Comparison of ENCODE assay signal across 22 cellular contexts in the genomic region with DNA sequence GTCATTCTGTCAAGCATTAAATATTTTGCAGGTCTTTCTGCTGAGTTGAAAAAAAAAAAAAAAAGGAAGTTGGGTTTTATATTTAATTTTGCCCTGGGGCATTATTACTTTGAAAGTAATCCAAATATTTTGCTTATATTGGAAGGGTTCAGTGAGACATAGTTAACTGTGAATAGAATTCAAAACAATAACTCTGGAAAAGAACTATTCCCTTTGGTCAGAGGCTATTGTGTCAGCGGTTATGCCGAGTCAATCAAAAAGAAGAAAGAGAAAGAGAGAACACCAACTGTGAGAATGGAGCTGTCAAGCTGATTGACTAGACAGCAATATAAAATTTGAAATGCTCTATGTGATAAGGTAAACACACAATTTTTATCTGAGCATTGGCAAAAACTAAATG.
DNase-seq lines count a peak whose midpoint lies in the region; ATAC-seq, FAIRE-seq and TF ChIP-seq lines count a peak whose summit lies in the region.
"Had no signal": no experiment of that assay in that cellular context is flagged by ENCODE, and none has a peak within 500 bp of the region (broad histone marks: within the 10 kb centered on the region; RNA-seq: fewer than 3 reads in every experiment).

No MANE protein-coding gene starts in this region.

- intact Hi-C loops in MCF 10A (cut with micrococcal nuclease) (loop anchor here (10.0 kb wide), 1 partner anchor 178 kb away; no protein-coding TSS in a partner anchor), breast epithelium (cut with DNase I; ENCODE audit: low total_unique reads) (no loop called here)
- intact Hi-C loops in CD4-positive, alpha-beta memory T cell (cut with micrococcal nuclease), result no loop called here

- H3K4me3 Mint-ChIP-seq in MCF 10A (ENCODE audit: unreplicated experiment), result no peak overlapping the region
- H3K4me3 Mint-ChIP-seq in stimulated activated naive B cell treated with anti-CD40 and anti-IgM and Interleukin-4, amounts not matched to agents 10 μg/mL and 1 μg/mL and 100 μg/mL, for 72 hours, result no peak overlapping the region
- H3K4me3 Mint-ChIP-seq in CD4-positive, alpha-beta memory T cell, result no peak overlapping the region
- H3K4me3 Mint-ChIP-seq: CD4-positive, CD25-positive, alpha-beta regulatory T cell had no signal

- POLR2A ChIA-PET in MCF 10A (lab: Yijun Ruan, JAX), result no interaction called here
- POLR2A ChIA-PET in CD4-positive, alpha-beta memory T cell (lab: Charles Lee; ENCODE audit: partially characterized antibody), result no interaction called here

- no peak for FAIRE-seq in H54 (lab: Jason Lieb, UNC)
- FAIRE-seq: A204.1, GM12891, GM18507 had no signal

- H3K27ac Mint-ChIP-seq in MCF 10A (ENCODE audit: low read depth, unreplicated experiment), result no peak overlapping the region
- peak overlapping the region; percentile 42 for H3K27ac Mint-ChIP-seq in stimulated activated naive B cell treated with anti-CD40 and anti-IgM and Interleukin-4, amounts not matched to agents 10 μg/mL and 1 μg/mL and 100 μg/mL, for 72 hours
- no peak overlapping the region for H3K27ac Mint-ChIP-seq in CD4-positive, alpha-beta memory T cell
- H3K27ac Mint-ChIP-seq: IgD-negative memory B cell had no signal

- peaks cover 26% of the 10 kb centered on the region for H3K4me1 Mint-ChIP-seq in MCF 10A (ENCODE audit: insufficient read depth, unreplicated experiment)
- peaks cover 1 to 12% of the 10 kb centered on the region in 2 donors for H3K4me1 Mint-ChIP-seq in stimulated activated naive B cell treated with anti-CD40 and anti-IgM and Interleukin-4, amounts not matched to agents 10 μg/mL and 1 μg/mL and 100 μg/mL, for 72 hours
- H3K4me1 Mint-ChIP-seq in CD4-positive, alpha-beta memory T cell, result no peaks in the 10 kb centered on the region
- H3K4me1 Mint-ChIP-seq: CD4-positive, CD25-positive, alpha-beta regulatory T cell; IgD-negative memory B cell had no signal

- no peak for ATAC-seq in stimulated activated naive B cell treated with anti-CD40 and anti-IgM and Interleukin-4, amounts not matched to agents 10 μg/mL and 1 μg/mL and 100 μg/mL, for 72 hours (replicated peaks)
- no peak for ATAC-seq in GM21390 (IDR thresholded peaks at IDR 0.05; ENCODE audit: unreplicated experiment)

- CTCF ChIA-PET in MCF 10A (lab: Yijun Ruan, JAX), result interaction anchor here (0.6 kb wide), 1 partner anchor 25 kb away, joined by 4 read pairs; no protein-coding TSS in a partner anchor
- CTCF ChIA-PET in CD4-positive, alpha-beta memory T cell (lab: Charles Lee; ENCODE audit: partially characterized antibody), result no interaction called here

- peak; percentile 13 for DNase-seq in MCF 10A (ENCODE audit: unreplicated experiment)
- no peak for DNase-seq in breast epithelium (ENCODE audit: low spot score in 2 of 2)
- peak; percentile 47 for DNase-seq in brain pericyte (ENCODE audit: low read depth, low spot score)
- DNase-seq in kidney glomerular epithelial cell (lab: John Stamatoyannopoulos, UW), result peak; percentile 20
- DNase-seq in stimulated activated naive B cell treated with anti-CD40 and anti-IgM and Interleukin-4, amounts not matched to agents 10 μg/mL and 1 μg/mL and 100 μg/mL, for 72 hours, result no peak
- no peak for DNase-seq in CD4-positive, alpha-beta memory T cell
- DNase-seq in H54 (ENCODE audit: insufficient read length, low spot score), result no peak
- DNase-seq: BE2C; Caco-2; CD4-positive, CD25-positive, alpha-beta regulatory T cell; H7; MM.1S; NCI-H1092; NCI-H1436 treated with DMSO at 0.1 percent for 48 hours; NCI-H2029 treated with DMSO at 0.1 percent for 48 hours; SHP77 had no signal

- H3K27me3 ChIP-seq in breast epithelium, result no peaks in the 10 kb centered on the region
- H3K27me3 ChIP-seq in CD4-positive, alpha-beta memory T cell (ENCODE audit: insufficient read depth, low read length), result no peaks in the 10 kb centered on the region
- H3K27me3 ChIP-seq: BE2C had no signal

- no TSS peak for BruUV-seq in MCF 10A (replicated peaks; lab: Mats Ljungman, UMichigan)

- H3K4me3 ChIP-seq in breast epithelium, result no peak overlapping the region
- H3K4me3 ChIP-seq in CD4-positive, alpha-beta memory T cell (ENCODE audit: low read length in 2 of 2), result no peak overlapping the region
- H3K4me3 ChIP-seq: SK-N-MC had no signal

- H3K4me1 ChIP-seq in breast epithelium, result no peaks in the 10 kb centered on the region
- no peaks in the 10 kb centered on the region for H3K4me1 ChIP-seq in CD4-positive, alpha-beta memory T cell (ENCODE audit: insufficient read depth, low read length)
- H3K4me1 ChIP-seq: BE2C, Caco-2 had no signal

- no peaks in the 10 kb centered on the region for H3K9me3 ChIP-seq in breast epithelium
- H3K9me3 ChIP-seq in CD4-positive, alpha-beta memory T cell (ENCODE audit: control insufficient read depth in 1 of 2, low read length in 2 of 2), result no peaks in the 10 kb centered on the region
- H3K9me3 ChIP-seq: BE2C, Caco-2 had no signal

- no peak overlapping the region for H3K27ac ChIP-seq in breast epithelium
- no peak overlapping the region for H3K27ac ChIP-seq in CD4-positive, alpha-beta memory T cell (ENCODE audit: low read depth, low read length)
- H3K27ac ChIP-seq: SK-N-MC had no signal

- H3K9me3 Mint-ChIP-seq in MCF 10A (ENCODE audit: unreplicated experiment), result no peaks in the 10 kb centered on the region
- H3K9me3 Mint-ChIP-seq in stimulated activated naive B cell treated with anti-CD40 and anti-IgM and Interleukin-4, amounts not matched to agents 10 μg/mL and 1 μg/mL and 100 μg/mL, for 72 hours, result no peaks in the 10 kb centered on the region
- H3K9me3 Mint-ChIP-seq in CD4-positive, alpha-beta memory T cell, result peaks cover 0 to 4% (median 0%) of the 10 kb centered on the region in 8 donors

- no peaks in the 10 kb centered on the region for H3K36me3 ChIP-seq in breast epithelium
- no peaks in the 10 kb centered on the region for H3K36me3 ChIP-seq in CD4-positive, alpha-beta memory T cell (ENCODE audit: insufficient read depth, low read length)
- H3K36me3 ChIP-seq: BE2C had no signal

- TF ChIP-seq CTCF in MCF 10A (IDR thresholded peaks at IDR 0.05; ENCODE audit: unreplicated experiment) (no peak), breast epithelium (IDR thresholded peaks at IDR 0.05) (no peak)

- H3K36me3 Mint-ChIP-seq in MCF 10A (ENCODE audit: insufficient read depth, unreplicated experiment), result no peaks in the 10 kb centered on the region
- H3K36me3 Mint-ChIP-seq in stimulated activated naive B cell treated with anti-CD40 and anti-IgM and Interleukin-4, amounts not matched to agents 10 μg/mL and 1 μg/mL and 100 μg/mL, for 72 hours, result no peaks in the 10 kb centered on the region
- no peaks in the 10 kb centered on the region for H3K36me3 Mint-ChIP-seq in CD4-positive, alpha-beta memory T cell
- H3K36me3 Mint-ChIP-seq: CD4-positive, CD25-positive, alpha-beta regulatory T cell; IgD-negative memory B cell had no signal

- H3K27me3 Mint-ChIP-seq in MCF 10A (ENCODE audit: insufficient read depth, unreplicated experiment), result no peaks in the 10 kb centered on the region
- no peaks in the 10 kb centered on the region for H3K27me3 Mint-ChIP-seq in stimulated activated naive B cell treated with anti-CD40 and anti-IgM and Interleukin-4, amounts not matched to agents 10 μg/mL and 1 μg/mL and 100 μg/mL, for 72 hours
- H3K27me3 Mint-ChIP-seq in CD4-positive, alpha-beta memory T cell, result no peaks in the 10 kb centered on the region
- H3K27me3 Mint-ChIP-seq: CD4-positive, CD25-positive, alpha-beta regulatory T cell; IgD-negative memory B cell had no signal

- no peak for TF ChIP-seq POLR2A in breast epithelium (IDR thresholded peaks at IDR 0.05)
- no peak for TF ChIP-seq POLR2A in H54 (IDR thresholded peaks at IDR 0.05; ENCODE audit: low read depth, low read length)

Comparison
In these comparisons a context has a peak if more than half of its experiments do, and no peak if none do; other contexts are left out.
1. DNase-seq: peak in MCF 10A (single experiment), brain pericyte (single experiment) and kidney glomerular epithelial cell (single experiment); none in breast epithelium (0 of 2), stimulated activated naive B cell treated with anti-CD40 and anti-IgM and Interleukin-4, amounts not matched to agents 10 μg/mL and 1 μg/mL and 100 μg/mL, for 72 hours (single experiment), CD4-positive, alpha-beta memory T cell (0 of 5) and H54 (single experiment).